In the genomic region with DNA sequence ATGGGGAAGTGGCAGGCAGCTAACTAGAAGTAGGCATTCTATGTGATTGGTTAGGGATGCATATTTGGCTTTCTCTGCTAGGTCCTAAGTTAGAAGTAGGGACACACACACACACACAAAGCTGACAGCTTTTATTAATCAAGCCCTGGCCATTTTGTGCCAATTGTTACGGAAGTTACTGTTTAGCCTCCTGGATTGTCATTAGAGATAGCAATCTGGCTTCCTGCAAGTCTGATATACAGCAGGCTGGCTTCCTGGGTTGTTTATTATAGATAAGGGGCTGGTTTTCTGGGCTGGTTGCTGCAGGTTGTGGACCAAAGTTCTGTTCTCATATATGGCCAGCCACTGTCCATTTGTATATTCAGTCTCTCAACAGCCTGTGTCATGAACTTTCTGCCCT, we compare ENCODE assay signal across 32 cellular contexts.
"Had no signal": no experiment of that assay in that cellular context is flagged by ENCODE, and none has a peak within 500 bp of the region (broad histone marks: within the 10 kb centered on the region; RNA-seq: fewer than 3 reads in every experiment).

No MANE protein-coding gene starts in this region.

- DNase-seq: activated CD4-positive, alpha-beta memory T cell treated with anti-CD3 and anti-CD28 coated beads for 36 hours; activated CD4-positive, alpha-beta T cell treated with anti-CD3 and anti-CD28 coated beads for 36 hours; activated CD4-positive, alpha-beta T cell treated with anti-CD3 and anti-CD28 coated beads, Interleukin-2, amount 10 ng/mL, durations not matched to agents 24 days and 14 days; activated CD4-positive, CD25-positive, alpha-beta regulatory T cell; activated CD4-positive, CD25-positive, alpha-beta regulatory T cell treated with anti-CD3 and anti-CD28 coated beads, Interleukin-2, amount 50 U/mL, for 72 hours; activated CD8-positive, alpha-beta memory T cell treated with anti-CD3 and anti-CD28 coated beads, Interleukin-2, amount 10 ng/mL, durations not matched to agents 7 days and 5 days; activated CD8-positive, alpha-beta memory T cell treated with anti-CD3 and anti-CD28 coated beads, Interleukin-2, amount 50 U/mL, for 4 hours; activated CD8-positive, alpha-beta T cell treated with anti-CD3 and anti-CD28 coated beads, Interleukin-2, amount 10 ng/mL, durations not matched to agents 7 days and 5 days; activated effector memory CD4-positive, alpha-beta T cell treated with anti-CD3 and anti-CD28 coated beads, Interleukin-2, amount 50 U/mL, for 16 hours; activated naive CD4-positive, alpha-beta T cell treated with anti-CD3 and anti-CD28 coated beads, Interleukin-2, amount 10 ng/mL, durations not matched to agents 7 days and 5 days; activated naive CD8-positive, alpha-beta T cell treated with anti-CD3 and anti-CD28 coated beads, Interleukin-2, amount 10 ng/mL, durations not matched to agents 7 days and 5 days; activated T-cell treated with anti-CD3 and anti-CD28 coated beads, Interleukin-2, amount 50 U/mL, for 1 hour; activated T-cell treated with anti-CD3 and anti-CD28 coated beads, Interleukin-2, amount 50 U/mL, for 48 hours; amniotic stem cell; anterior cingulate cortex; brain microvascular endothelial cell; dorsolateral prefrontal cortex; effector memory CD4-positive, alpha-beta T cell; erythroblast; foreskin melanocyte; hippocampal formation; T-helper 2 cell had no signal

- FAIRE-seq: astrocyte, bronchial epithelial cell had no signal

- H3K36me3 Mint-ChIP-seq: activated CD4-positive, alpha-beta memory T cell treated with anti-CD3 and anti-CD28 coated beads for 36 hours; activated CD8-positive, alpha-beta memory T cell treated with anti-CD3 and anti-CD28 coated beads, Interleukin-2, amount 10 ng/mL, durations not matched to agents 7 days and 5 days; activated naive CD4-positive, alpha-beta T cell treated with anti-CD3 and anti-CD28 coated beads, Interleukin-2, amount 10 ng/mL, durations not matched to agents 7 days and 5 days; activated naive CD4-positive, alpha-beta T cell treated with anti-CD3 and anti-CD28 coated beads, Interleukin-2, amount 50 U/mL, for 72 hours; activated naive CD8-positive, alpha-beta T cell treated with anti-CD3 and anti-CD28 coated beads, Interleukin-2, amount 10 ng/mL, durations not matched to agents 7 days and 5 days had no signal

- H3K4me3 ChIP-seq: coronary artery, dorsolateral prefrontal cortex, esophagus muscularis mucosa, gastroesophageal sphincter had no signal

- H3K27me3 ChIP-seq: brain microvascular endothelial cell, dorsolateral prefrontal cortex, esophagus muscularis mucosa, gastroesophageal sphincter had no signal

- H3K27ac Mint-ChIP-seq: activated CD4-positive, alpha-beta memory T cell treated with anti-CD3 and anti-CD28 coated beads for 36 hours; activated CD4-positive, alpha-beta T cell treated with anti-CD3 and anti-CD28 coated beads for 36 hours; activated CD4-positive, alpha-beta T cell treated with anti-CD3 and anti-CD28 coated beads, Interleukin-2, amount 10 ng/mL, durations not matched to agents 24 days and 14 days; activated CD8-positive, alpha-beta memory T cell treated with anti-CD3 and anti-CD28 coated beads, Interleukin-2, amount 10 ng/mL, durations not matched to agents 7 days and 5 days; activated CD8-positive, alpha-beta T cell treated with anti-CD3 and anti-CD28 coated beads, Interleukin-2, amount 10 ng/mL, durations not matched to agents 7 days and 5 days; activated naive CD4-positive, alpha-beta T cell treated with anti-CD3 and anti-CD28 coated beads, Interleukin-2, amount 10 ng/mL, durations not matched to agents 7 days and 5 days; activated naive CD4-positive, alpha-beta T cell treated with anti-CD3 and anti-CD28 coated beads, Interleukin-2, amount 50 U/mL, for 72 hours; activated naive CD8-positive, alpha-beta T cell treated with anti-CD3 and anti-CD28 coated beads, Interleukin-2, amount 10 ng/mL, durations not matched to agents 7 days and 5 days; activated T-helper 1 cell treated with anti-CD3 and anti-CD28 coated beads, Interleukin-12 subunit alpha, Interleukin-12 subunit beta, Interleukin-2, Interleukin-4 antibody, amounts not matched to agents 30 ng/mL and 10 ng/mL and 1 ng/mL, durations not matched to agents 14 hours and 24 hours and 36 hours; activated T-helper 2 cell treated with anti-CD3 and anti-CD28 coated beads, Interferon-gamma antibody, Interleukin-2, Interleukin-4, amounts not matched to agents 10 μg/mL and 5 μg/mL and 100 μg/mL, durations not matched to agents 14 hours and 24 hours and 36 hours; dendritic cell treated with granulocyte-macrophage colony-stimulating factor and Interleukin-4, amounts not matched to agents 40 ng/mL and 50 ng/mL, for 4 days had no signal

- H3K4me3 Mint-ChIP-seq: activated CD4-positive, alpha-beta memory T cell treated with anti-CD3 and anti-CD28 coated beads for 36 hours; activated CD4-positive, alpha-beta T cell treated with anti-CD3 and anti-CD28 coated beads for 36 hours; activated CD4-positive, alpha-beta T cell treated with anti-CD3 and anti-CD28 coated beads, Interleukin-2, amount 10 ng/mL, durations not matched to agents 24 days and 14 days; activated CD8-positive, alpha-beta memory T cell treated with anti-CD3 and anti-CD28 coated beads, Interleukin-2, amount 10 ng/mL, durations not matched to agents 7 days and 5 days; activated CD8-positive, alpha-beta T cell treated with anti-CD3 and anti-CD28 coated beads, Interleukin-2, amount 10 ng/mL, durations not matched to agents 7 days and 5 days; activated naive CD4-positive, alpha-beta T cell treated with anti-CD3 and anti-CD28 coated beads, Interleukin-2, amount 10 ng/mL, durations not matched to agents 7 days and 5 days; activated naive CD8-positive, alpha-beta T cell treated with anti-CD3 and anti-CD28 coated beads, Interleukin-2, amount 10 ng/mL, durations not matched to agents 7 days and 5 days; activated T-helper 1 cell treated with anti-CD3 and anti-CD28 coated beads, Interleukin-12 subunit alpha, Interleukin-12 subunit beta, Interleukin-2, Interleukin-4 antibody, amounts not matched to agents 30 ng/mL and 10 ng/mL and 1 ng/mL, durations not matched to agents 14 hours and 24 hours and 36 hours; central memory CD8-positive, alpha-beta T cell; dendritic cell treated with granulocyte-macrophage colony-stimulating factor and Interleukin-4, amounts not matched to agents 40 ng/mL and 50 ng/mL, for 4 days had no signal

- ATAC-seq: activated CD4-positive, alpha-beta T cell treated with anti-CD3 and anti-CD28 coated beads for 36 hours; activated CD8-positive, alpha-beta memory T cell treated with anti-CD3 and anti-CD28 coated beads, Interleukin-2, amount 10 ng/mL, durations not matched to agents 7 days and 5 days; activated CD8-positive, alpha-beta T cell treated with anti-CD3 and anti-CD28 coated beads, Interleukin-2, amount 10 ng/mL, durations not matched to agents 7 days and 5 days; activated naive CD4-positive, alpha-beta T cell treated with anti-CD3 and anti-CD28 coated beads, Interleukin-2, amount 50 U/mL, for 72 hours; gastroesophageal sphincter had no signal

- H3K27ac ChIP-seq: brain microvascular endothelial cell, coronary artery, dorsolateral prefrontal cortex, esophagus muscularis mucosa, gastroesophageal sphincter had no signal

- H3K4me1 Mint-ChIP-seq: activated CD4-positive, alpha-beta T cell treated with anti-CD3 and anti-CD28 coated beads for 36 hours; activated CD4-positive, alpha-beta T cell treated with anti-CD3 and anti-CD28 coated beads, Interleukin-2, amount 10 ng/mL, durations not matched to agents 24 days and 14 days; activated CD8-positive, alpha-beta memory T cell treated with anti-CD3 and anti-CD28 coated beads, Interleukin-2, amount 10 ng/mL, durations not matched to agents 7 days and 5 days; activated naive CD4-positive, alpha-beta T cell treated with anti-CD3 and anti-CD28 coated beads, Interleukin-2, amount 10 ng/mL, durations not matched to agents 7 days and 5 days; activated naive CD8-positive, alpha-beta T cell treated with anti-CD3 and anti-CD28 coated beads, Interleukin-2, amount 10 ng/mL, durations not matched to agents 7 days and 5 days; central memory CD8-positive, alpha-beta T cell had no signal

- H3K27me3 Mint-ChIP-seq: activated CD4-positive, alpha-beta memory T cell treated with anti-CD3 and anti-CD28 coated beads for 36 hours; activated CD4-positive, alpha-beta T cell treated with anti-CD3 and anti-CD28 coated beads for 36 hours; activated CD4-positive, alpha-beta T cell treated with anti-CD3 and anti-CD28 coated beads, Interleukin-2, amount 10 ng/mL, durations not matched to agents 24 days and 14 days; activated CD8-positive, alpha-beta memory T cell treated with anti-CD3 and anti-CD28 coated beads, Interleukin-2, amount 10 ng/mL, durations not matched to agents 7 days and 5 days; activated naive CD4-positive, alpha-beta T cell treated with anti-CD3 and anti-CD28 coated beads, Interleukin-2, amount 10 ng/mL, durations not matched to agents 7 days and 5 days; activated naive CD8-positive, alpha-beta T cell treated with anti-CD3 and anti-CD28 coated beads, Interleukin-2, amount 10 ng/mL, durations not matched to agents 7 days and 5 days; central memory CD8-positive, alpha-beta T cell; dendritic cell treated with granulocyte-macrophage colony-stimulating factor and Interleukin-4, amounts not matched to agents 40 ng/mL and 50 ng/mL, for 4 days had no signal

- H3K4me1 ChIP-seq: esophagus muscularis mucosa, gastroesophageal sphincter had no signal

- H3K36me3 ChIP-seq: brain microvascular endothelial cell, esophagus muscularis mucosa, gastroesophageal sphincter had no signal
